In the genomic region with DNA sequence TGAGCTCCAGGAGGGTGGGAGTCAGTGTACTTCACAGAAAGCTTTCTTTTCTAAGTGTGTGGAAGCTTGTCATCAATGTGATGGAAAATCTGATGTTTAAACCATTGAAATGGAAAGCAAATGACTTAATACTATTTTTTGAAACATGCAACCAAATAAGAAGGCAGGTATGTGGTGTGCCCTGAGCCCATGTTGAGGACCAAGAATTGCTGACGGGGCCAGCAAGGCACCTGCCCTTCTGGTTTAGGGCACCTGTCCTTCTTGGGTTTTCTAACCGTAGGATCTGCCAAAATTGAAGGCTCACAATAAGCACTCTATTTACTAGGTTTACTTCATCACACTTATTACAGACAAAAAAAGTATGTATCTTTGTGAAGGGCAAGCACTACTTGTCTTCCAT, we compare ENCODE assay signal across 25 cellular contexts.
A peak's percentile ranks its signal among the peaks of the same experiment; 100 is the strongest.
DNase-seq lines count a peak whose midpoint lies in the region; ATAC-seq, FAIRE-seq and TF ChIP-seq lines count a peak whose summit lies in the region.
"Had no signal": no experiment of that assay in that cellular context is flagged by ENCODE, and none has a peak within 500 bp of the region (broad histone marks: within the 10 kb centered on the region; RNA-seq: fewer than 3 reads in every experiment).

No MANE protein-coding gene starts in this region.

- H3K4me1 ChIP-seq in smooth muscle cell (ENCODE audit: low read depth), result no peaks in the 10 kb centered on the region
- H3K4me1 ChIP-seq: A549; BLaER1 treated with 17β-estradiol and CSF1 and Interleukin-3, amounts not matched to agents 10 nM and 100 nM; Caco-2 had no signal

- H3K4me2 ChIP-seq in smooth muscle cell, result no peak overlapping the region
- H3K4me2 ChIP-seq: A549; BLaER1 treated with 17β-estradiol and CSF1 and Interleukin-3, amounts not matched to agents 10 nM and 100 nM had no signal

- no peaks in the 10 kb centered on the region for H3F3A ChIP-seq in smooth muscle cell (ENCODE audit: low read depth)

- no peak overlapping the region for H3K4me3 ChIP-seq in smooth muscle cell
- H3K4me3 ChIP-seq: A549; BLaER1 treated with 17β-estradiol and CSF1 and Interleukin-3, amounts not matched to agents 10 nM and 100 nM; GM12878 had no signal

- H2AFZ ChIP-seq in smooth muscle cell (ENCODE audit: low read depth), result no peak overlapping the region

- H3K36me3 ChIP-seq in smooth muscle cell (ENCODE audit: low read depth), result no peaks in the 10 kb centered on the region
- H3K36me3 ChIP-seq: BLaER1 treated with 17β-estradiol and CSF1 and Interleukin-3, amounts not matched to agents 10 nM and 100 nM had no signal

- H3K27ac ChIP-seq in smooth muscle cell (ENCODE audit: low read depth), result peak overlapping the region; percentile 73
- H3K27ac ChIP-seq: 22Rv1; A549; BLaER1 treated with 17β-estradiol and CSF1 and Interleukin-3, amounts not matched to agents 10 nM and 100 nM; C4-2B had no signal

- TF ChIP-seq CTCF in D721Med (IDR thresholded peaks at IDR 0.05; ENCODE audit: insufficient read depth, missing control alignments), result no peak
- TF ChIP-seq CTCF in smooth muscle cell (IDR thresholded peaks at IDR 0.05; ENCODE audit: borderline replicate concordance, insufficient read depth, poor library complexity, severe bottlenecking), result no peak

- no peaks in the 10 kb centered on the region for H3K9me3 ChIP-seq in smooth muscle cell (replicated peaks; ENCODE audit: low read depth)
- H3K9me3 ChIP-seq: A549; BLaER1 treated with 17β-estradiol and CSF1 and Interleukin-3, amounts not matched to agents 10 nM and 100 nM; Caco-2 had no signal

- no peak overlapping the region for H3K9ac ChIP-seq in smooth muscle cell (ENCODE audit: low read depth)
- H3K9ac ChIP-seq: BLaER1 treated with 17β-estradiol and CSF1 and Interleukin-3, amounts not matched to agents 10 nM and 100 nM had no signal

- DNase-seq in D721Med (ENCODE audit: insufficient read length, low spot score), result no peak
- peak; percentile 69 for DNase-seq in RPMI8226
- no peak for DNase-seq in smooth muscle cell (lab: John Stamatoyannopoulos, UW; ENCODE audit: unreplicated experiment)
- no peak for DNase-seq in medulla oblongata (ENCODE audit: extremely low spot score)
- DNase-seq: AML-193; Caco-2; Calu3; CD4-positive, alpha-beta T cell; CD8-positive, alpha-beta T cell; DMS 273 treated with DMSO at 0.1 percent for 48 hours; DMS153; DMS53; DMS79; DND-41; EL; GDM1 had no signal

- H4K20me1 ChIP-seq in smooth muscle cell (ENCODE audit: low read depth), result no peaks in the 10 kb centered on the region
- H4K20me1 ChIP-seq: BLaER1 treated with 17β-estradiol and CSF1 and Interleukin-3, amounts not matched to agents 10 nM and 100 nM had no signal

- ATAC-seq in GM18520 (IDR thresholded peaks at IDR 0.05; ENCODE audit: unreplicated experiment), result no peak
- ATAC-seq: A549; CD8-positive, alpha-beta T cell; GM12878 had no signal

- FAIRE-seq in D721Med (lab: Jason Lieb, UNC), result peak; percentile 35
- FAIRE-seq: A549, GM12878, GM12892, GM18507, GM19239 had no signal

- H3K79me2 ChIP-seq in smooth muscle cell (ENCODE audit: low read depth), result no peaks in the 10 kb centered on the region

- 78% methylated on average over 2 of the region's 2 CpGs for WGBS in smooth muscle cell (ENCODE audit: low lambda C conversion rate)

- H3K27me3 ChIP-seq in smooth muscle cell (ENCODE audit: low read depth), result no peaks in the 10 kb centered on the region
- H3K27me3 ChIP-seq: BLaER1 treated with 17β-estradiol and CSF1 and Interleukin-3, amounts not matched to agents 10 nM and 100 nM had no signal
